ENCODE assay signal across 8 cellular contexts in the genomic region with DNA sequence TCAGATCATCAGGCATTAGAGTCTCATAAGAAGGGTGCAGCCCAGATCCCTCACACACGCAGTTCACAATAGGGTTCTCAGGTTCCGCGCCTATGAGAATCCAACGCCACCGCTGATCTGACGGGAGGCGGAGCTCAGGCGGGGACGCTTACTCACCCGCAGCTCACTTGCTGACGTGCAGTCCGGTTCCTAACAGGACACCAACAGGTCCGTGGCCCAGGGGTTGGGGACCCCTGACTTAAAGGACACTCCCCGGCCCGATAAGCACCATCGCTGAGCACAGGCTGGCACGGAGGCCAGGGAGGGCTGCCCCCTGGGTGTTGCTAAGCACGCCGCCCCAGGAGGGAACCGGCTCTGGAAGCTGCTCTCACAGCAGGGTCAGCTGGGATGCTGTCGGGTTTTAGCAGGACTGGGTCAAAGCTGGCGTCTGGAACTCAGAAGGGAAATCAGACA. TPM values are rescaled to one million over a fixed set of nuclear protein-coding genes. Genes with fewer than 3 reads are reported as not detected.
A peak's percentile ranks its signal among the peaks of the same experiment; 100 is the strongest.
DNase-seq lines count a peak whose midpoint lies in the region; ATAC-seq and TF ChIP-seq lines count a peak whose summit lies in the region.

No MANE protein-coding gene starts in this region.

- H3K4me1 ChIP-seq in PC-3 (ENCODE audit: insufficient read depth, low read length) (peaks cover 37% of the 10 kb centered on the region), muscle layer of duodenum (ENCODE audit: control insufficient read depth in 1 of 2, insufficient read depth in 2 of 2, low read length in 2 of 2) (peaks cover 5 to 14% of the 10 kb centered on the region in 2 donors)

- no peaks in the 10 kb centered on the region for H3F3A ChIP-seq in PC-3 (ENCODE audit: low read length, unreplicated experiment)

- H3K27me3 ChIP-seq in PC-3 (ENCODE audit: low read length) = no peaks in the 10 kb centered on the region
- peaks cover 7% of the 10 kb centered on the region for H3K27me3 ChIP-seq in muscle layer of duodenum (ENCODE audit: low read depth, low read length)

- BruUV-seq in PC-3 (replicated peaks; lab: Mats Ljungman, UMichigan) = TSS peak; percentile 74

- H3K9me3 ChIP-seq in PC-3 (ENCODE audit: low read length) (no peaks in the 10 kb centered on the region), muscle layer of duodenum (ENCODE audit: control insufficient read depth in 1 of 2, low read length in 2 of 2) (no peaks in the 10 kb centered on the region)

- no peaks in the 10 kb centered on the region for H3K36me3 ChIP-seq in PC-3 (ENCODE audit: low read depth, low read length)
- H3K36me3 ChIP-seq in muscle layer of duodenum (ENCODE audit: control insufficient read depth in 1 of 2, insufficient read depth in 2 of 2, low read length in 2 of 2) = no peaks in the 10 kb centered on the region

- H3K27me3 Mint-ChIP-seq in effector memory CD8-positive, alpha-beta T cell = peaks cover 39 to 70% of the 10 kb centered on the region in 2 donors
- peaks cover 22% of the 10 kb centered on the region for H3K27me3 Mint-ChIP-seq in activated T-helper 1 cell treated with anti-CD3 and anti-CD28 coated beads, Interleukin-12 subunit alpha, Interleukin-12 subunit beta, Interleukin-2, Interleukin-4 antibody, amounts not matched to agents 30 ng/mL and 10 ng/mL and 1 ng/mL, durations not matched to agents 14 hours and 24 hours and 36 hours (ENCODE audit: insufficient read depth)

- H3K79me2 ChIP-seq in PC-3 (ENCODE audit: low read length) = no peaks in the 10 kb centered on the region

- H3K4me3 Mint-ChIP-seq in effector memory CD8-positive, alpha-beta T cell = peak overlapping the region; percentile 65 to 76
- H3K4me3 Mint-ChIP-seq in activated T-helper 1 cell treated with anti-CD3 and anti-CD28 coated beads, Interleukin-12 subunit alpha, Interleukin-12 subunit beta, Interleukin-2, Interleukin-4 antibody, amounts not matched to agents 30 ng/mL and 10 ng/mL and 1 ng/mL, durations not matched to agents 14 hours and 24 hours and 36 hours = no peak overlapping the region

- H3K4me2 ChIP-seq in PC-3 (ENCODE audit: low read length) = peak overlapping the region; percentile 97

- H3K9ac ChIP-seq in PC-3 (ENCODE audit: low read length) = peak overlapping the region; percentile 72

- peak; percentile 73 for ATAC-seq in PC-3
- peak; percentile 48 for ATAC-seq in effector memory CD8-positive, alpha-beta T cell (replicated peaks)
- ATAC-seq in HG02884 (IDR thresholded peaks at IDR 0.05; ENCODE audit: unreplicated experiment) = no peak
- ATAC-seq in HG02678 (IDR thresholded peaks at IDR 0.05; ENCODE audit: unreplicated experiment) = no peak

- POLR2A ChIA-PET in PC-3 (lab: Charles Lee; ENCODE audit: unreplicated experiment) = interaction anchor here (0.5 to 1.5 kb wide), 9 partner anchors 15 to 109 kb away, joined by 3 to 10 read pairs (median 4); no protein-coding TSS in a partner anchor

- no peak overlapping the region for H3K27ac Mint-ChIP-seq in effector memory CD8-positive, alpha-beta T cell
- H3K27ac Mint-ChIP-seq in activated T-helper 1 cell treated with anti-CD3 and anti-CD28 coated beads, Interleukin-12 subunit alpha, Interleukin-12 subunit beta, Interleukin-2, Interleukin-4 antibody, amounts not matched to agents 30 ng/mL and 10 ng/mL and 1 ng/mL, durations not matched to agents 14 hours and 24 hours and 36 hours = no peak overlapping the region

- peak overlapping the region; percentile 24; the same call in 1 of the 2 replicates for H2AFZ ChIP-seq in PC-3 (ENCODE audit: low read length)

- intact Hi-C loops in PC-3 (cut with micrococcal nuclease) = loop anchor here (1.0 to 5.0 kb wide), 3 partner anchors 19 to 68 kb away; partner anchors contain the start of genes BAHCC1 and SLC38A10
- intact Hi-C loops in activated T-helper 1 cell treated with anti-CD3 and anti-CD28 coated beads, Interleukin-12 subunit alpha, Interleukin-12 subunit beta, Interleukin-2, Interleukin-4 antibody, amounts not matched to agents 30 ng/mL and 10 ng/mL and 1 ng/mL, durations not matched to agents 14 hours and 24 hours and 36 hours (cut with micrococcal nuclease) = no loop called here

- H3K4me3 ChIP-seq in PC-3 (ENCODE audit: low read length) (peak overlapping the region; percentile 67), muscle layer of duodenum (ENCODE audit: low read depth in 1 of 2, low read length in 2 of 2) (peak overlapping the region; percentile 42 to 52)

- peak overlapping the region; percentile 90 for H3K27ac ChIP-seq in PC-3 (ENCODE audit: low read length)
- no peak overlapping the region for H3K27ac ChIP-seq in muscle layer of duodenum (ENCODE audit: low read length)

- no peaks in the 10 kb centered on the region for H3K9me2 ChIP-seq in PC-3 (replicated peaks; ENCODE audit: low read length)

- peaks cover 14 to 15% of the 10 kb centered on the region in 2 donors for H3K4me1 Mint-ChIP-seq in effector memory CD8-positive, alpha-beta T cell (ENCODE audit: low read depth in 2 of 2)
- no peaks in the 10 kb centered on the region for H3K4me1 Mint-ChIP-seq in activated T-helper 1 cell treated with anti-CD3 and anti-CD28 coated beads, Interleukin-12 subunit alpha, Interleukin-12 subunit beta, Interleukin-2, Interleukin-4 antibody, amounts not matched to agents 30 ng/mL and 10 ng/mL and 1 ng/mL, durations not matched to agents 14 hours and 24 hours and 36 hours (ENCODE audit: low read depth)

- no peak for TF ChIP-seq CTCF in PC-3 (conservative IDR thresholded peaks at IDR 0.05; ENCODE audit: low read depth, low read length)

- H4K20me1 ChIP-seq in PC-3 (ENCODE audit: low read length) = no peaks in the 10 kb centered on the region

- DNase-seq in EL = peak; percentile 73
- peak; percentile 92 for DNase-seq in PC-3
- no peak for DNase-seq in effector memory CD8-positive, alpha-beta T cell
- no peak for DNase-seq in activated T-helper 1 cell treated with anti-CD3 and anti-CD28 coated beads, Interleukin-12 subunit alpha, Interleukin-12 subunit beta, Interleukin-2, Interleukin-4 antibody, amounts not matched to agents 30 ng/mL and 10 ng/mL and 1 ng/mL, durations not matched to agents 14 hours and 24 hours and 36 hours (ENCODE audit: low spot score)
- DNase-seq in NCI-H345 (lab: John Stamatoyannopoulos, UW) = no peak

- no peaks in the 10 kb centered on the region for H3K36me3 Mint-ChIP-seq in effector memory CD8-positive, alpha-beta T cell (ENCODE audit: insufficient read depth)
- no peaks in the 10 kb centered on the region for H3K36me3 Mint-ChIP-seq in activated T-helper 1 cell treated with anti-CD3 and anti-CD28 coated beads, Interleukin-12 subunit alpha, Interleukin-12 subunit beta, Interleukin-2, Interleukin-4 antibody, amounts not matched to agents 30 ng/mL and 10 ng/mL and 1 ng/mL, durations not matched to agents 14 hours and 24 hours and 36 hours (ENCODE audit: low read depth)

- CTCF ChIA-PET in PC-3 (lab: Charles Lee) = interaction anchor here (1.3 to 1.5 kb wide), 2 partner anchors 32 to 120 kb away, joined by 4 read pairs; no protein-coding TSS in a partner anchor

- H3K9me3 Mint-ChIP-seq in effector memory CD8-positive, alpha-beta T cell = no peaks in the 10 kb centered on the region
- H3K9me3 Mint-ChIP-seq in activated T-helper 1 cell treated with anti-CD3 and anti-CD28 coated beads, Interleukin-12 subunit alpha, Interleukin-12 subunit beta, Interleukin-2, Interleukin-4 antibody, amounts not matched to agents 30 ng/mL and 10 ng/mL and 1 ng/mL, durations not matched to agents 14 hours and 24 hours and 36 hours = no peaks in the 10 kb centered on the region

RNA-seq across cellular contexts. Expression of gene BAHCC1, which starts 30.1 kb away (rescaled TPM):
- 9.9 and 16.9 TPM in 2 replicates for total RNA-seq in PC-3 (2014; rRNA removed)
- 0.02 and 0.08 TPM in 2 replicates for total RNA-seq in activated T-helper 1 cell treated with anti-CD3 and anti-CD28 coated beads, Interleukin-12 subunit alpha, Interleukin-12 subunit beta, Interleukin-2, Interleukin-4 antibody, amounts not matched to agents 30 ng/mL and 10 ng/mL and 1 ng/mL, durations not matched to agents 14 hours and 24 hours and 36 hours

Comparison
In these comparisons a context has a peak if more than half of its experiments do, and no peak if none do; other contexts are left out.
1. DNase-seq: peak in EL (single experiment) and PC-3 (single experiment); none in effector memory CD8-positive, alpha-beta T cell (0 of 3), activated T-helper 1 cell treated with anti-CD3 and anti-CD28 coated beads, Interleukin-12 subunit alpha, Interleukin-12 subunit beta, Interleukin-2, Interleukin-4 antibody, amounts not matched to agents 30 ng/mL and 10 ng/mL and 1 ng/mL, durations not matched to agents 14 hours and 24 hours and 36 hours (single experiment) and NCI-H345 (single experiment).
2. ATAC-seq: peak in PC-3 (single experiment) and effector memory CD8-positive, alpha-beta T cell (single experiment); none in HG02884 (single experiment) and HG02678 (single experiment).
3. RNA of gene BAHCC1, which starts 30.1 kb away (total RNA-seq): 9.9 to 16.9 TPM in PC-3; 0.02 to 0.08 TPM in activated T-helper 1 cell treated with anti-CD3 and anti-CD28 coated beads, Interleukin-12 subunit alpha, Interleukin-12 subunit beta, Interleukin-2, Interleukin-4 antibody, amounts not matched to agents 30 ng/mL and 10 ng/mL and 1 ng/mL, durations not matched to agents 14 hours and 24 hours and 36 hours; every median in the first group is over 10 times any median in the second.